ENCODE assay signal across 7 cellular contexts in the genomic region with DNA sequence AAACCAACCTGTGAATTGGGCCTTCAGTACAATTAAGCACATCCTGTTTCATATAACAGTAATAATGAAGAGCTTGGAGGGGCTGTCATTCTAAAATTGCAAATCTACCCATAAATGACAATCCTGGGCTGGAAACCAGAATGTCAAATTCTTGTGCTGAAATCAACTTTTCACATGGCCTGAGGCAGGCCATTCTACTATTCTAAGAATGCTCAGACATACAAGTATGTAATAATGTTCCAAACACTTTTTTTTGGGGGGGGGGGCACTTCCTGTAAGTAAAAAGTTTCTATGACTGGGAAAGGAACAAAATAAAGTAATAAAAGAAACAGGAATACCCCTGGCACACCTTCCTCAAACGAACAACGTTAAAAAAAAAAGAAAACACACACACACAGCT. TPM values are rescaled to one million over a fixed set of nuclear protein-coding genes. Genes with fewer than 3 reads are reported as not detected.
DNase-seq lines count a peak whose midpoint lies in the region; ATAC-seq and TF ChIP-seq lines count a peak whose summit lies in the region.

No MANE protein-coding gene starts in this region.

- POLR2A ChIA-PET in activated CD8-positive, alpha-beta T cell treated with anti-CD3 and anti-CD28 coated beads, Interleukin-2, amount 10 ng/mL, durations not matched to agents 7 days and 5 days (lab: Charles Lee): interaction anchor here (0.5 to 3.5 kb wide), 6 partner anchors 12 to 597 kb away, joined by 3 to 51 read pairs (median 6); partner anchors contain the start of genes EGR1 and HSPA9

- H3K36me3 ChIP-seq in hepatocyte (replicated peaks; ENCODE audit: insufficient read depth, low read depth) (no peaks in the 10 kb centered on the region), spleen (peaks cover 0 to 15% (median 2%) of the 10 kb centered on the region in 6 donors)

- peaks cover 39% of the 10 kb centered on the region for H3K36me3 Mint-ChIP-seq in activated CD8-positive, alpha-beta T cell treated with anti-CD3 and anti-CD28 coated beads, Interleukin-2, amount 10 ng/mL, durations not matched to agents 7 days and 5 days (ENCODE audit: low read depth)

- intact Hi-C loops in spleen (cut with DNase I; ENCODE audit: low total_unique reads): no loop called here

- H3K9me2 ChIP-seq in hepatocyte (replicated peaks; ENCODE audit: insufficient read depth): no peaks in the 10 kb centered on the region

- H3K27ac ChIP-seq in hepatocyte (peak overlapping the region; percentile 97), spleen (peak overlapping the region in 5 of 8 donors; percentile 99 to 100 (median 99))

- no peak for DNase-seq in HFF-Myc (ENCODE audit: extremely low read depth, low read depth)
- DNase-seq in activated CD8-positive, alpha-beta T cell treated with anti-CD3 and anti-CD28 coated beads, Interleukin-2, amount 10 ng/mL, durations not matched to agents 7 days and 5 days: no peak
- DNase-seq in hepatocyte (ENCODE audit: low spot score): no peak
- DNase-seq in spleen: no peak
- DNase-seq in NCI-H1048 (lab: John Stamatoyannopoulos, UW): no peak
- DNase-seq in anterior cingulate cortex (lab: John Stamatoyannopoulos, UW): no peak
- no peak for DNase-seq in KG1 (lab: John Stamatoyannopoulos, UW)

- H3K4me3 ChIP-seq in HFF-Myc (replicated peaks; ENCODE audit: low read depth, low read length) (peak overlapping the region; percentile 96), hepatocyte (peak overlapping the region; percentile 53), spleen (peak overlapping the region; percentile 80 to 96 (median 86))

- peaks cover 61% of the 10 kb centered on the region for H3K4me1 Mint-ChIP-seq in activated CD8-positive, alpha-beta T cell treated with anti-CD3 and anti-CD28 coated beads, Interleukin-2, amount 10 ng/mL, durations not matched to agents 7 days and 5 days (ENCODE audit: low read depth)

- no peak for TF ChIP-seq CTCF in HFF-Myc (IDR thresholded peaks at IDR 0.05; ENCODE audit: low read depth, low read length, missing control alignments)
- no peak for TF ChIP-seq CTCF in hepatocyte (IDR thresholded peaks at IDR 0.05; ENCODE audit: poor library complexity)
- no peak for TF ChIP-seq CTCF in spleen (IDR thresholded peaks at IDR 0.05 in 8 of 11, conservative IDR thresholded peaks at IDR 0.05 in 3 of 11)

- H3K9me3 ChIP-seq in hepatocyte (ENCODE audit: low read depth): no peaks in the 10 kb centered on the region
- no peaks in the 10 kb centered on the region for H3K9me3 ChIP-seq in spleen

- CTCF ChIA-PET in activated CD8-positive, alpha-beta T cell treated with anti-CD3 and anti-CD28 coated beads, Interleukin-2, amount 10 ng/mL, durations not matched to agents 7 days and 5 days (lab: Charles Lee): interaction anchor here (0.9 to 2.7 kb wide), 2 partner anchors 78 to 80 kb away, joined by 3 to 7 read pairs; no protein-coding TSS in a partner anchor

- H3K27ac Mint-ChIP-seq in activated CD8-positive, alpha-beta T cell treated with anti-CD3 and anti-CD28 coated beads, Interleukin-2, amount 10 ng/mL, durations not matched to agents 7 days and 5 days: peak overlapping the region; percentile 100

- H4K20me1 ChIP-seq in hepatocyte (ENCODE audit: insufficient read depth, poor library complexity, severe bottlenecking): peaks cover 52% of the 10 kb centered on the region

- no peak for TF ChIP-seq POLR2A in spleen (IDR thresholded peaks at IDR 0.05)

- H3K79me2 ChIP-seq in hepatocyte: peaks cover 92% of the 10 kb centered on the region

- H3K9me3 Mint-ChIP-seq in activated CD8-positive, alpha-beta T cell treated with anti-CD3 and anti-CD28 coated beads, Interleukin-2, amount 10 ng/mL, durations not matched to agents 7 days and 5 days (ENCODE audit: insufficient read depth): no peaks in the 10 kb centered on the region

- H3K4me1 ChIP-seq in hepatocyte (ENCODE audit: insufficient read depth) (peaks cover 36% of the 10 kb centered on the region), spleen (peaks cover 50 to 88% (median 75%) of the 10 kb centered on the region in 6 donors)

- ATAC-seq in activated CD8-positive, alpha-beta T cell treated with anti-CD3 and anti-CD28 coated beads, Interleukin-2, amount 10 ng/mL, durations not matched to agents 7 days and 5 days: no peak

- no peaks in the 10 kb centered on the region for H3K27me3 Mint-ChIP-seq in activated CD8-positive, alpha-beta T cell treated with anti-CD3 and anti-CD28 coated beads, Interleukin-2, amount 10 ng/mL, durations not matched to agents 7 days and 5 days (ENCODE audit: low read depth)

- WGBS in hepatocyte (ENCODE audit: low lambda C conversion rate, missing lambda C conversion rate): 49% methylated on average over 2 of the region's 2 CpGs
- WGBS in spleen, 5 donors: 0 to 4% (median 3%) methylated on average over 2 of the region's 2 CpGs

- peak overlapping the region; percentile 77 for H3K4me2 ChIP-seq in hepatocyte

- H2AFZ ChIP-seq in hepatocyte: no peak overlapping the region

- H3K4me3 Mint-ChIP-seq in activated CD8-positive, alpha-beta T cell treated with anti-CD3 and anti-CD28 coated beads, Interleukin-2, amount 10 ng/mL, durations not matched to agents 7 days and 5 days: peak overlapping the region; percentile 94

- no peaks in the 10 kb centered on the region for H3K27me3 ChIP-seq in hepatocyte
- no peaks in the 10 kb centered on the region for H3K27me3 ChIP-seq in spleen (replicated peaks in 1 of 7)

RNA-seq across cellular contexts. Expression of gene ETF1, which starts 1.5 kb away (rescaled TPM):
- 10 to 100 TPM; 92.7 to 93.3 TPM for total RNA-seq in activated CD8-positive, alpha-beta T cell treated with anti-CD3 and anti-CD28 coated beads, Interleukin-2, amount 10 ng/mL, durations not matched to agents 7 days and 5 days
- total RNA-seq in hepatocyte: 90.5 and 93.3 TPM in 2 replicates
- 35.3 and 42.6 TPM in 2 replicates for polyA plus RNA-seq in hepatocyte
- 10 to 100 TPM; 42.7 to 78.8 (median 56.1) TPM for total RNA-seq in spleen
- 10 to 100 TPM; 21.3 to 35.4 (median 23.3) TPM for polyA plus RNA-seq in spleen

RNA-seq across cellular contexts. Expression of gene HSPA9, which starts 33.7 kb away (rescaled TPM):
- total RNA-seq in activated CD8-positive, alpha-beta T cell treated with anti-CD3 and anti-CD28 coated beads, Interleukin-2, amount 10 ng/mL, durations not matched to agents 7 days and 5 days: 100 to 1,000 TPM; 214 to 216 TPM
- 383 and 429 TPM in 2 replicates for total RNA-seq in hepatocyte
- 211 and 212 TPM in 2 replicates for polyA plus RNA-seq in hepatocyte
- total RNA-seq in spleen: 100 to 1,000 TPM; 108 to 187 (median 158) TPM
- 10 to 100 TPM; 50.4 to 77.7 (median 62.2) TPM for polyA plus RNA-seq in spleen
